ENCODE assay signal across 19 cellular contexts in the genomic region with DNA sequence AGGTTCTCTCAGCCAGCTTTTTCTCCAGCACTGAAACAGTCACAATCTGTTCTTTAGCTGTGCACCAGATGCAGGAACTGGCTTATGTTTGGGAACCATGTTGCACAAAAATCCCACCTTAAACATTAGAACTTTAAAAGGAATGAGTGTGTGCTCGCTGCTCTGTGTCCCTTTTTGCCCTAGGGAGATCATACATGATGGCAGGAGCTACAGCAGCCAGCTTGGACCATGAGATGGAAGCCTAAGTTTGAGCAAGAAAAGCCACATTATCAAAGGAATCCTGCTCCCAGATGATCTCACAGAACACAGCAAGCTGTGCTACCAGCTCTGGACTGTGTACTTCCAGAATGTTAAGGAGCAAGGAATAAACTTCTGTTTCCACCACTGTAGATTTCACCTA. TPM values are rescaled to one million over a fixed set of nuclear protein-coding genes. Genes with fewer than 3 reads are reported as not detected.
DNase-seq lines count a peak whose midpoint lies in the region; ATAC-seq and TF ChIP-seq lines count a peak whose summit lies in the region.
"Had no signal": no experiment of that assay in that cellular context is flagged by ENCODE, and none has a peak within 500 bp of the region (broad histone marks: within the 10 kb centered on the region; RNA-seq: fewer than 3 reads in every experiment).

No MANE protein-coding gene starts in this region.

- peaks cover 25% of the 10 kb centered on the region for H3K4me1 ChIP-seq in DND-41 (ENCODE audit: insufficient read depth, low read length)
- peaks cover 10% of the 10 kb centered on the region for H3K4me1 ChIP-seq in Panc1 (ENCODE audit: control insufficient read depth, insufficient read depth, low read length)

- H3K9ac ChIP-seq in DND-41 (ENCODE audit: low read depth, low read length), result no peak overlapping the region
- H3K9ac ChIP-seq: SK-N-SH had no signal

- H3K4me3 ChIP-seq in DND-41 (ENCODE audit: low read depth in 1 of 2, low read length in 2 of 2) (no peak overlapping the region), Panc1 (ENCODE audit: low read depth in 2 of 2, low read length in 2 of 2) (no peak overlapping the region)

- H3K4me3 Mint-ChIP-seq in activated naive CD8-positive, alpha-beta T cell, result peak overlapping the region; percentile 5
- no peak overlapping the region for H3K4me3 Mint-ChIP-seq in activated naive CD8-positive, alpha-beta T cell treated with anti-CD3 and anti-CD28 coated beads for 36 hours
- peak overlapping the region; percentile 17 for H3K4me3 Mint-ChIP-seq in stimulated activated effector memory CD8-positive, alpha-beta T cell treated with anti-CD3 and anti-CD28 coated beads, Interleukin-12 subunit alpha, Interleukin-12 subunit beta, amount 100 ng/mL, for 72 hours
- no peak overlapping the region for H3K4me3 Mint-ChIP-seq in effector memory CD8-positive, alpha-beta T cell

- ATAC-seq in DND-41 (ENCODE audit: insufficient read depth, low read depth) (no peak), Panc1 (no peak), HG02885 (IDR thresholded peaks at IDR 0.05; ENCODE audit: poor library complexity, unreplicated experiment) (no peak), left lobe of liver (no peak)
- no peak for ATAC-seq in stimulated activated effector memory CD8-positive, alpha-beta T cell treated with anti-CD3 and anti-CD28 coated beads, Interleukin-12 subunit alpha, Interleukin-12 subunit beta, amount 100 ng/mL, for 72 hours
- no peak for ATAC-seq in effector memory CD8-positive, alpha-beta T cell (replicated peaks)

- no peak overlapping the region for H2AFZ ChIP-seq in DND-41 (ENCODE audit: low read depth, low read length)

- TSS peak; percentile 33 for BruUV-seq in Panc1 (replicated peaks; lab: Mats Ljungman, UMichigan)

- peaks cover 74% of the 10 kb centered on the region for H3K79me2 ChIP-seq in DND-41 (ENCODE audit: insufficient read depth, low read length)

- peaks cover 39% of the 10 kb centered on the region for H3K36me3 ChIP-seq in DND-41 (ENCODE audit: insufficient read depth, low read length)
- H3K36me3 ChIP-seq in Panc1 (ENCODE audit: control insufficient read depth, insufficient read depth, low read length), result no peaks in the 10 kb centered on the region

- H3K27me3 Mint-ChIP-seq in activated naive CD8-positive, alpha-beta T cell, result no peaks in the 10 kb centered on the region
- no peaks in the 10 kb centered on the region for H3K27me3 Mint-ChIP-seq in activated naive CD8-positive, alpha-beta T cell treated with anti-CD3 and anti-CD28 coated beads for 36 hours
- no peaks in the 10 kb centered on the region for H3K27me3 Mint-ChIP-seq in effector memory CD8-positive, alpha-beta T cell

- no peak for TF ChIP-seq CTCF in DND-41 (IDR thresholded peaks at IDR 0.05; ENCODE audit: borderline replicate concordance, extremely low read depth, low read length, poor library complexity, severe bottlenecking)
- TF ChIP-seq CTCF in Panc1 (IDR thresholded peaks at IDR 0.05), result no peak

- peak overlapping the region; percentile 5; the same call in 1 of the 2 replicates for H3K4me2 ChIP-seq in DND-41 (ENCODE audit: insufficient read depth, low read length)
- H3K4me2 ChIP-seq: SK-N-SH had no signal

- CTCF ChIA-PET in Panc1 (lab: Charles Lee), result no interaction called here

- peak overlapping the region; percentile 67 for H3K27ac Mint-ChIP-seq in activated naive CD8-positive, alpha-beta T cell
- H3K27ac Mint-ChIP-seq in activated naive CD8-positive, alpha-beta T cell treated with anti-CD3 and anti-CD28 coated beads for 36 hours, result no peak overlapping the region
- peak overlapping the region; percentile 30 for H3K27ac Mint-ChIP-seq in stimulated activated effector memory CD8-positive, alpha-beta T cell treated with anti-CD3 and anti-CD28 coated beads, Interleukin-12 subunit alpha, Interleukin-12 subunit beta, amount 100 ng/mL, for 72 hours
- H3K27ac Mint-ChIP-seq in effector memory CD8-positive, alpha-beta T cell, result peak overlapping the region in 1 of 2 donors; percentile 38

- H3K27me3 ChIP-seq in DND-41 (ENCODE audit: insufficient read depth, low read length, poor library complexity), result no peaks in the 10 kb centered on the region
- no peaks in the 10 kb centered on the region for H3K27me3 ChIP-seq in Panc1 (ENCODE audit: control insufficient read depth, insufficient read depth, low read length)

- peaks cover 66% of the 10 kb centered on the region for H3K4me1 Mint-ChIP-seq in activated naive CD8-positive, alpha-beta T cell (ENCODE audit: low read depth)
- peaks cover 62% of the 10 kb centered on the region for H3K4me1 Mint-ChIP-seq in activated naive CD8-positive, alpha-beta T cell treated with anti-CD3 and anti-CD28 coated beads for 36 hours
- H3K4me1 Mint-ChIP-seq in stimulated activated effector memory CD8-positive, alpha-beta T cell treated with anti-CD3 and anti-CD28 coated beads, Interleukin-12 subunit alpha, Interleukin-12 subunit beta, amount 100 ng/mL, for 72 hours, result peaks cover 64% of the 10 kb centered on the region
- peaks cover 34 to 53% of the 10 kb centered on the region in 2 donors for H3K4me1 Mint-ChIP-seq in effector memory CD8-positive, alpha-beta T cell (ENCODE audit: low read depth in 2 of 2)

- H3K9me3 ChIP-seq in DND-41 (ENCODE audit: insufficient read depth, low read length, severe bottlenecking), result peaks cover 5% of the 10 kb centered on the region
- peaks cover 6% of the 10 kb centered on the region; the same call in 1 of the 2 replicates for H3K9me3 ChIP-seq in Panc1 (ENCODE audit: control insufficient read depth, insufficient read depth, low read depth, low read length)
- H3K9me3 ChIP-seq: SK-N-SH had no signal

- peaks cover 30% of the 10 kb centered on the region; the same call in 1 of the 2 replicates for H4K20me1 ChIP-seq in DND-41 (ENCODE audit: insufficient read depth, low read length)

- POLR2A ChIA-PET in Panc1 (lab: Charles Lee), result no interaction called here

- DNase-seq in activated naive CD8-positive, alpha-beta T cell treated with anti-CD3 and anti-CD28 coated beads for 36 hours, result no peak
- DNase-seq in DND-41 (no peak), Panc1 (ENCODE audit: low read depth, low spot score) (no peak), left lobe of liver (ENCODE audit: low spot score) (no peak)
- DNase-seq in stimulated activated effector memory CD8-positive, alpha-beta T cell treated with anti-CD3 and anti-CD28 coated beads, Interleukin-12 subunit alpha, Interleukin-12 subunit beta, amount 100 ng/mL, for 72 hours (ENCODE audit: low spot score in 2 of 2), result no peak
- DNase-seq in effector memory CD8-positive, alpha-beta T cell, result no peak
- DNase-seq: NCI-H1092 treated with DMSO at 0.1 percent for 48 hours, NCI-H2081 treated with DMSO at 0.1 percent for 48 hours, NCI-H510A, NCI-H748 treated with DMSO at 0.1 percent for 48 hours, OCI-M1, RPMI8226, SHP77 treated with DMSO at 0.1 percent for 48 hours, SK-N-SH had no signal

- in situ Hi-C loops in Panc1 (cut with HindIII; ENCODE audit: low pct_unique_long_range_greater_than_20kb, low sequenced_read_pairs), result no loop called here

- H3K9me3 Mint-ChIP-seq in activated naive CD8-positive, alpha-beta T cell (ENCODE audit: low read depth), result no peaks in the 10 kb centered on the region
- H3K9me3 Mint-ChIP-seq in activated naive CD8-positive, alpha-beta T cell treated with anti-CD3 and anti-CD28 coated beads for 36 hours, result peaks cover 6% of the 10 kb centered on the region
- no peaks in the 10 kb centered on the region for H3K9me3 Mint-ChIP-seq in stimulated activated effector memory CD8-positive, alpha-beta T cell treated with anti-CD3 and anti-CD28 coated beads, Interleukin-12 subunit alpha, Interleukin-12 subunit beta, amount 100 ng/mL, for 72 hours
- H3K9me3 Mint-ChIP-seq in effector memory CD8-positive, alpha-beta T cell, result no peaks in the 10 kb centered on the region

- intact Hi-C loops in Panc1 (cut with micrococcal nuclease; ENCODE audit: unreplicated experiment), result no loop called here

- H3K36me3 Mint-ChIP-seq in activated naive CD8-positive, alpha-beta T cell, result peaks cover 22% of the 10 kb centered on the region
- peaks cover 62% of the 10 kb centered on the region for H3K36me3 Mint-ChIP-seq in activated naive CD8-positive, alpha-beta T cell treated with anti-CD3 and anti-CD28 coated beads for 36 hours
- H3K36me3 Mint-ChIP-seq in stimulated activated effector memory CD8-positive, alpha-beta T cell treated with anti-CD3 and anti-CD28 coated beads, Interleukin-12 subunit alpha, Interleukin-12 subunit beta, amount 100 ng/mL, for 72 hours, result peaks cover 73% of the 10 kb centered on the region
- H3K36me3 Mint-ChIP-seq in effector memory CD8-positive, alpha-beta T cell (ENCODE audit: insufficient read depth), result peaks cover 41% of the 10 kb centered on the region

- H3K27ac ChIP-seq in DND-41 (ENCODE audit: low read length) (no peak overlapping the region), Panc1 (ENCODE audit: low read length) (no peak overlapping the region)
- H3K27ac ChIP-seq: C4-2B had no signal

RNA-seq across cellular contexts. Expression of a gene that starts 3.5 kb away (rescaled TPM):
- 10 to 100 TPM; 52.3 to 56.1 TPM for total RNA-seq in activated naive CD8-positive, alpha-beta T cell treated with anti-CD3 and anti-CD28 coated beads for 36 hours
- 41.6 TPM for total RNA-seq in Panc1 (2021; ENCODE audit: unreplicated experiment)
- 52.1 TPM for polyA plus RNA-seq in Panc1 (2012; ENCODE audit: insufficient read length)
- total RNA-seq in left lobe of liver, result 14.3 TPM

RNA-seq across cellular contexts. Expression of a gene that starts 31.6 kb away (rescaled TPM):
- not detected for total RNA-seq in activated naive CD8-positive, alpha-beta T cell treated with anti-CD3 and anti-CD28 coated beads for 36 hours
- total RNA-seq in Panc1 (2021; ENCODE audit: unreplicated experiment) (not detected), left lobe of liver (not detected)
- not detected for polyA plus RNA-seq in Panc1 (2012; ENCODE audit: insufficient read length)
- total RNA-seq: HT-29, LHCN-M2 had no signal
- polyA plus RNA-seq: SK-N-SH had no signal

RNA-seq across cellular contexts. Expression of a gene that starts 45.4 kb away (rescaled TPM):
- total RNA-seq in activated naive CD8-positive, alpha-beta T cell treated with anti-CD3 and anti-CD28 coated beads for 36 hours, result not detected
- 0.10 TPM for total RNA-seq in Panc1 (2021; ENCODE audit: unreplicated experiment)
- 0.17 TPM for polyA plus RNA-seq in Panc1 (2012; ENCODE audit: insufficient read length)
- 1.2 TPM for total RNA-seq in left lobe of liver
- total RNA-seq: HT-29 had no signal

RNA-seq across cellular contexts. Expression of a gene that starts 49.4 kb away (rescaled TPM):
- total RNA-seq in activated naive CD8-positive, alpha-beta T cell treated with anti-CD3 and anti-CD28 coated beads for 36 hours, result not detected
- total RNA-seq in Panc1 (2021; ENCODE audit: unreplicated experiment) (0.57 TPM), left lobe of liver (0.08 TPM)
- 0.63 TPM for polyA plus RNA-seq in Panc1 (2012; ENCODE audit: insufficient read length)
- total RNA-seq: HT-29, LHCN-M2 had no signal

Comparison
In these comparisons a context has a peak if more than half of its experiments do, and no peak if none do; other contexts are left out.
1. H3K4me3 Mint-ChIP-seq: peak in activated naive CD8-positive, alpha-beta T cell (single experiment) and stimulated activated effector memory CD8-positive, alpha-beta T cell treated with anti-CD3 and anti-CD28 coated beads, Interleukin-12 subunit alpha, Interleukin-12 subunit beta, amount 100 ng/mL, for 72 hours (single experiment); none in activated naive CD8-positive, alpha-beta T cell treated with anti-CD3 and anti-CD28 coated beads for 36 hours (single experiment) and effector memory CD8-positive, alpha-beta T cell (0 of 2).